ENCODE assay signal across 8 cellular contexts in genomic region chr11:47715082-47715669, GRCh38. TPM values are rescaled to one million over a fixed set of nuclear protein-coding genes. Genes with fewer than 3 reads are reported as not detected.
DNase-seq lines count a peak whose midpoint lies in the region; ATAC-seq and TF ChIP-seq lines count a peak whose summit lies in the region.

Gene AGBL2, minus strand, starts transcription at chr11:47715369. Its CDS starts 719 bp downstream, at chr11:47714650.

- H3K27ac ChIP-seq in heart right ventricle (peak within 1 kb of the TSS in 9 of 10 donors; percentile 39 to 85 (median 76)), upper lobe of left lung (peak within 1 kb of the TSS; percentile 67 to 82 (median 82))

- intact Hi-C loops in heart right ventricle (cut with DNase I) (loop anchor here in 4 of 10 donors (2.0 to 10.0 kb wide), 3 partner anchors 70 to 73 kb away; partner anchors contain the start of gene MTCH2 (in 4 of the 4)), posterior vena cava (cut with DNase I) (loop anchor here in 1 of 2 donors (2.0 kb wide), 1 partner anchor 60 kb away; no protein-coding TSS in a partner anchor)

- H3K9ac ChIP-seq in ES-I3 (ENCODE audit: low read depth, low read length), result peak within 1 kb of the TSS; percentile 46; the same call in 1 of the 2 replicates

- peak within 1 kb of the TSS; percentile 54 to 88 (median 78) for H3K4me3 ChIP-seq in heart right ventricle
- H3K4me3 ChIP-seq in upper lobe of left lung, result peak within 1 kb of the TSS; percentile 58 to 89 (median 80)

- H3K36me3 ChIP-seq in ES-I3 (ENCODE audit: insufficient read depth, low read length), result peaks cover 16% of the 10 kb centered on the region
- peaks cover 0 to 43% (median 36%) of the 10 kb centered on the region in 9 donors for H3K36me3 ChIP-seq in heart right ventricle
- H3K36me3 ChIP-seq in upper lobe of left lung, result peaks cover 10 to 41% (median 28%) of the 10 kb centered on the region in 4 donors

- no peak for TF ChIP-seq EP300 in upper lobe of left lung (IDR thresholded peaks at IDR 0.05)

- ATAC-seq in SK-N-SH treated with all-trans-retinoic acid at 6 μM for 48 hours (peak; percentile 97), heart right ventricle (peak; percentile 90 to 96 (median 93)), upper lobe of left lung (ENCODE audit: low FRiP score in 2 of 2) (peak; percentile 95 to 98)

- H3K9me3 ChIP-seq in ES-I3 (ENCODE audit: control insufficient read depth, insufficient read depth, low read length), result no peaks in the 10 kb centered on the region
- no peaks in the 10 kb centered on the region for H3K9me3 ChIP-seq in heart right ventricle
- no peaks in the 10 kb centered on the region for H3K9me3 ChIP-seq in upper lobe of left lung

- H3K27me3 ChIP-seq in heart right ventricle, result no peaks in the 10 kb centered on the region
- no peaks in the 10 kb centered on the region for H3K27me3 ChIP-seq in upper lobe of left lung

- TF ChIP-seq CTCF in heart right ventricle (IDR thresholded peaks at IDR 0.05) (no peak), upper lobe of left lung (IDR thresholded peaks at IDR 0.05) (no peak)

- peak in 3 of 4 donors; percentile 29 to 74 (median 46) for TF ChIP-seq POLR2A in upper lobe of left lung (IDR thresholded peaks at IDR 0.05)

- DNase-seq in GOT3 (lab: John Stamatoyannopoulos, UW), result peak; percentile 28
- peak; percentile 82 for DNase-seq in M059J (ENCODE audit: low read depth)
- peak; percentile 70 for DNase-seq in activated naive CD8-positive, alpha-beta T cell treated with anti-CD3 and anti-CD28 coated beads, Interleukin-2, amount 50 U/mL, for 16 hours (ENCODE audit: low read depth, low spot score)
- DNase-seq in heart right ventricle, result peak; percentile 76 to 80
- DNase-seq in posterior vena cava (ENCODE audit: low spot score), result peak; percentile 95
- peak; percentile 83 to 94 for DNase-seq in upper lobe of left lung

- H3K4me1 ChIP-seq in ES-I3 (ENCODE audit: insufficient read depth, low read length) (no peaks in the 10 kb centered on the region), heart right ventricle (peaks cover 0 to 14% (median 3%) of the 10 kb centered on the region in 9 donors), upper lobe of left lung (peaks cover 5 to 11% (median 7%) of the 10 kb centered on the region in 4 donors)

- 1% methylated on average over 35 of the region's 35 CpGs for WGBS in heart right ventricle, 2 donors
- WGBS in upper lobe of left lung, 2 donors, result 0 to 1% methylated on average over 28 to 32 of the region's 35 CpGs

TF ChIP-seq in SK-N-SH treated with all-trans-retinoic acid at 6 μM for 48 hours, 23 proteins besides CTCF, POLR2A, EP300 and RAD21:
- peak; percentile 62; the same call in 1 of the 2 replicates for TF ChIP-seq GLIS3 (CRISPR knock-in tag; IDR thresholded peaks at IDR 0.05)
- no peak for TF ChIP-seq BACH2 (CRISPR knock-in tag; IDR thresholded peaks at IDR 0.05; ENCODE audit: borderline replicate concordance)

RNA-seq across cellular contexts. Expression of gene AGBL2, which starts in this region (rescaled TPM):
- total RNA-seq in M059J (2014; rRNA removed; shearing (Covaris generic)), result 1.2 and 2.5 TPM in 2 replicates
- 1 to 10 TPM in 1 of 10 donors, under 1 TPM in 4, not detected in 5; 0.13 to 1.5 (median 0.44) TPM for total RNA-seq in heart right ventricle
- polyA plus RNA-seq in heart right ventricle, result under 1 TPM; 0.04 to 0.88 TPM
- under 1 TPM; 0.48 to 0.79 TPM for total RNA-seq in posterior vena cava
- 10 to 100 TPM in 3 of 6 donors, 1 to 10 TPM in 3; 1.6 to 39.0 (median 10.7) TPM for total RNA-seq in upper lobe of left lung

Comparison
In these comparisons a context has a peak if more than half of its experiments do, and no peak if none do; other contexts are left out.
1. Peak in every context shown above with its lines: DNase-seq, ATAC-seq, H3K4me3 ChIP-seq and H3K27ac ChIP-seq.
2. Peak in DNase-seq in posterior vena cava; RNA of the gene not detected or under 1 TPM.
3. DNase-seq: peak in every context shown above with its lines; median percentile 95 in posterior vena cava; 88 in upper lobe of left lung; 82 in M059J; 78 in heart right ventricle; 70 in activated naive CD8-positive, alpha-beta T cell treated with anti-CD3 and anti-CD28 coated beads, Interleukin-2, amount 50 U/mL, for 16 hours; 28 in GOT3.